Comparison of ENCODE assay signal across 26 cellular contexts in genomic region chr6:43852350-43852864, GRCh38.
"Had no signal": no experiment of that assay in that cellular context is flagged by ENCODE, and none has a peak within 500 bp of the region (broad histone marks: within the 10 kb centered on the region; RNA-seq: fewer than 3 reads in every experiment).

No MANE protein-coding gene starts in this region.

- H3K4me1 ChIP-seq: esophagus squamous epithelium, left ventricle myocardium inferior had no signal

- H3K9me3 ChIP-seq: esophagus squamous epithelium, left ventricle myocardium inferior, stomach, thyroid gland had no signal

- H3K4me3 Mint-ChIP-seq: activated CD4-positive, alpha-beta memory T cell treated with anti-CD3 and anti-CD28 coated beads, Interleukin-2, amount 10 ng/mL, durations not matched to agents 7 days and 5 days; activated CD4-positive, alpha-beta T cell treated with anti-CD3 and anti-CD28 coated beads, Interleukin-2, amount 10 ng/mL, durations not matched to agents 7 days and 5 days; activated naive CD4-positive, alpha-beta T cell treated with anti-CD3 and anti-CD28 coated beads, Interleukin-2, amount 50 U/mL, for 24 hours; activated naive CD8-positive, alpha-beta T cell treated with anti-CD3 and anti-CD28 coated beads, Interleukin-2, amount 50 U/mL, for 24 hours; activated T-cell treated with anti-CD3 and anti-CD28 coated beads, Interleukin-2, amount 50 U/mL, for 24 hours; natural killer cell; stimulated activated naive B cell treated with anti-CD40 and anti-IgM and Interleukin-4, amounts not matched to agents 10 μg/mL and 1 μg/mL and 100 μg/mL, for 72 hours; T-helper 17 cell had no signal

- H3K27ac ChIP-seq: epithelial cell of prostate, esophagus squamous epithelium, left ventricle myocardium inferior, stomach, WERI-Rb-1 had no signal

- H3K36me3 Mint-ChIP-seq: activated naive CD4-positive, alpha-beta T cell treated with anti-CD3 and anti-CD28 coated beads, Interleukin-2, amount 50 U/mL, for 24 hours; natural killer cell; stimulated activated naive B cell treated with anti-CD40 and anti-IgM and Interleukin-4, amounts not matched to agents 10 μg/mL and 1 μg/mL and 100 μg/mL, for 72 hours had no signal

- H3K27me3 Mint-ChIP-seq: activated naive CD4-positive, alpha-beta T cell treated with anti-CD3 and anti-CD28 coated beads, Interleukin-2, amount 50 U/mL, for 24 hours; activated naive CD8-positive, alpha-beta T cell treated with anti-CD3 and anti-CD28 coated beads, Interleukin-2, amount 50 U/mL, for 24 hours; activated T-cell treated with anti-CD3 and anti-CD28 coated beads, Interleukin-2, amount 50 U/mL, for 24 hours had no signal

- H3K27me3 ChIP-seq: esophagus squamous epithelium, stomach, thyroid gland had no signal

- DNase-seq: activated CD4-positive, alpha-beta memory T cell treated with anti-CD3 and anti-CD28 coated beads, Interleukin-2, amount 10 ng/mL, durations not matched to agents 7 days and 5 days; activated CD4-positive, alpha-beta T cell treated with anti-CD3 and anti-CD28 coated beads, Interleukin-2, amount 10 ng/mL, durations not matched to agents 7 days and 5 days; activated CD4-positive, CD25-positive, alpha-beta regulatory T cell treated with anti-CD3 and anti-CD28 coated beads, Interleukin-2, amount 50 U/mL, for 72 hours; activated CD8-positive, alpha-beta memory T cell treated with anti-CD3 and anti-CD28 coated beads, Interleukin-2, amount 50 U/mL, for 48 hours; activated gamma-delta T cell; activated naive CD8-positive, alpha-beta T cell treated with anti-CD3 and anti-CD28 coated beads, Interleukin-2, amount 50 U/mL, for 24 hours; activated T-cell treated with anti-CD3 and anti-CD28 coated beads, Interleukin-2, amount 50 U/mL, for 24 hours; amygdala; central memory CD4-positive, alpha-beta T cell; dermis blood vessel endothelial cell; effector CD4-positive, alpha-beta T cell; esophagus squamous epithelium; left ventricle myocardium inferior; midbrain; natural killer cell; stimulated activated CD4-positive, alpha-beta T cell treated with anti-CD3 and anti-CD28 coated beads, Interleukin-15, amount 100 ng/mL, for 24 hours; stimulated activated CD4-positive, alpha-beta T cell treated with anti-CD3 and anti-CD28 coated beads, Interleukin-2, amount 100 ng/mL, for 24 hours; stimulated activated naive B cell treated with anti-CD40 and anti-IgM and Interleukin-4, amounts not matched to agents 10 μg/mL and 1 μg/mL and 100 μg/mL, for 72 hours; stomach; T-helper 17 cell; T1000; WERI-Rb-1 had no signal

- H3K4me3 ChIP-seq: esophagus squamous epithelium, left ventricle myocardium inferior, stomach, thyroid gland had no signal

- H3K9me3 Mint-ChIP-seq: activated CD4-positive, alpha-beta memory T cell treated with anti-CD3 and anti-CD28 coated beads, Interleukin-2, amount 10 ng/mL, durations not matched to agents 7 days and 5 days; activated CD4-positive, alpha-beta T cell treated with anti-CD3 and anti-CD28 coated beads, Interleukin-2, amount 10 ng/mL, durations not matched to agents 7 days and 5 days; activated naive CD4-positive, alpha-beta T cell treated with anti-CD3 and anti-CD28 coated beads, Interleukin-2, amount 50 U/mL, for 24 hours; activated naive CD8-positive, alpha-beta T cell treated with anti-CD3 and anti-CD28 coated beads, Interleukin-2, amount 50 U/mL, for 24 hours; activated T-cell treated with anti-CD3 and anti-CD28 coated beads, Interleukin-2, amount 50 U/mL, for 24 hours; natural killer cell; stimulated activated naive B cell treated with anti-CD40 and anti-IgM and Interleukin-4, amounts not matched to agents 10 μg/mL and 1 μg/mL and 100 μg/mL, for 72 hours had no signal

- H3K36me3 ChIP-seq: esophagus squamous epithelium, left ventricle myocardium inferior, stomach, thyroid gland, WERI-Rb-1 had no signal

- ATAC-seq: activated naive CD8-positive, alpha-beta T cell treated with anti-CD3 and anti-CD28 coated beads, Interleukin-2, amount 50 U/mL, for 24 hours; natural killer cell; SK-N-SH treated with all-trans-retinoic acid at 6 μM for 48 hours; stimulated activated naive B cell treated with anti-CD40 and anti-IgM and Interleukin-4, amounts not matched to agents 10 μg/mL and 1 μg/mL and 100 μg/mL, for 72 hours; T-helper 17 cell had no signal

- H3K27ac Mint-ChIP-seq: activated CD4-positive, alpha-beta memory T cell treated with anti-CD3 and anti-CD28 coated beads, Interleukin-2, amount 10 ng/mL, durations not matched to agents 7 days and 5 days; activated CD4-positive, alpha-beta T cell treated with anti-CD3 and anti-CD28 coated beads, Interleukin-2, amount 10 ng/mL, durations not matched to agents 7 days and 5 days; activated naive CD4-positive, alpha-beta T cell treated with anti-CD3 and anti-CD28 coated beads, Interleukin-2, amount 50 U/mL, for 24 hours; activated naive CD8-positive, alpha-beta T cell treated with anti-CD3 and anti-CD28 coated beads, Interleukin-2, amount 50 U/mL, for 24 hours; activated T-cell treated with anti-CD3 and anti-CD28 coated beads, Interleukin-2, amount 50 U/mL, for 24 hours; natural killer cell; stimulated activated naive B cell treated with anti-CD40 and anti-IgM and Interleukin-4, amounts not matched to agents 10 μg/mL and 1 μg/mL and 100 μg/mL, for 72 hours; T-helper 17 cell had no signal

- H3K4me1 Mint-ChIP-seq: activated CD4-positive, alpha-beta memory T cell treated with anti-CD3 and anti-CD28 coated beads, Interleukin-2, amount 10 ng/mL, durations not matched to agents 7 days and 5 days; activated CD4-positive, alpha-beta T cell treated with anti-CD3 and anti-CD28 coated beads, Interleukin-2, amount 10 ng/mL, durations not matched to agents 7 days and 5 days; activated naive CD4-positive, alpha-beta T cell treated with anti-CD3 and anti-CD28 coated beads, Interleukin-2, amount 50 U/mL, for 24 hours; activated naive CD8-positive, alpha-beta T cell treated with anti-CD3 and anti-CD28 coated beads, Interleukin-2, amount 50 U/mL, for 24 hours; stimulated activated naive B cell treated with anti-CD40 and anti-IgM and Interleukin-4, amounts not matched to agents 10 μg/mL and 1 μg/mL and 100 μg/mL, for 72 hours had no signal
